In genomic region chr10:98344589-98345038, GRCh38 we compare ENCODE assay signal across 10 cellular contexts.
DNase-seq lines count a peak whose midpoint lies in the region; ATAC-seq and TF ChIP-seq lines count a peak whose summit lies in the region.
"Had no signal": no experiment of that assay in that cellular context is flagged by ENCODE, and none has a peak within 500 bp of the region (broad histone marks: within the 10 kb centered on the region; RNA-seq: fewer than 3 reads in every experiment).

No MANE protein-coding gene starts in this region.

- TF ChIP-seq CTCF in gastrocnemius medialis (IDR thresholded peaks at IDR 0.05 in 4 of 5, conservative IDR thresholded peaks at IDR 0.05 in 1 of 5), result no peak

- in situ Hi-C loops in gastrocnemius medialis (cut with MboI; ENCODE audit: low sequenced_read_pairs in 4 of 4), result no loop called here

- H3K27ac ChIP-seq in gastrocnemius medialis, result no peak overlapping the region
- H3K27ac ChIP-seq: parathyroid adenoma had no signal

- ATAC-seq in Right ventricle myocardium superior (ENCODE audit: poor library complexity), result peak; percentile 67
- peak; percentile 15 to 35 for ATAC-seq in gastrocnemius medialis
- no peak for ATAC-seq in HG02623 (IDR thresholded peaks at IDR 0.05; ENCODE audit: unreplicated experiment)
- ATAC-seq in HG03432 (IDR thresholded peaks at IDR 0.05; ENCODE audit: unreplicated experiment), result no peak
- no peak for ATAC-seq in HG02588 (IDR thresholded peaks at IDR 0.05; ENCODE audit: unreplicated experiment)

- DNase-seq in Daoy (ENCODE audit: low read depth) (peak; percentile 23), SHP77 (lab: John Stamatoyannopoulos, UW) (peak; percentile 41 to 48), Right ventricle myocardium superior (peak; percentile 90), gastrocnemius medialis (peak; percentile 64 to 78)
- DNase-seq in stimulated activated CD4-positive, alpha-beta T cell treated with anti-CD3 and anti-CD28 coated beads, Interleukin-4, amount 100 ng/mL, for 1 hour, result no peak
- DNase-seq: activated CD8-positive, alpha-beta memory T cell treated with anti-CD3 and anti-CD28 coated beads, Interleukin-2, amount 50 U/mL, for 48 hours had no signal

- no peak for TF ChIP-seq POLR2A in gastrocnemius medialis (IDR thresholded peaks at IDR 0.05)

- intact Hi-C loops in Right ventricle myocardium superior (cut with DNase I) (no loop called here), gastrocnemius medialis (cut with DNase I; ENCODE audit: low total_unique reads) (no loop called here)

- H3K27me3 ChIP-seq in gastrocnemius medialis, result no peaks in the 10 kb centered on the region

- no peaks in the 10 kb centered on the region for H3K9me3 ChIP-seq in gastrocnemius medialis

- peaks cover 18 to 30% of the 10 kb centered on the region in 2 donors for H3K4me1 ChIP-seq in gastrocnemius medialis
- H3K4me1 ChIP-seq: parathyroid adenoma had no signal

- H3K36me3 ChIP-seq in gastrocnemius medialis, result no peaks in the 10 kb centered on the region

- H3K4me3 ChIP-seq in gastrocnemius medialis, result no peak overlapping the region

Comparison
In these comparisons a context has a peak if more than half of its experiments do, and no peak if none do; other contexts are left out.
1. ATAC-seq: peak in Right ventricle myocardium superior (single experiment) and gastrocnemius medialis (2 of 2); none in HG02623 (single experiment), HG03432 (single experiment) and HG02588 (single experiment).